In genomic region chr7:87147500-87147899, GRCh38 we compare ENCODE assay signal across 1 cellular context.
TF ChIP-seq lines count a peak whose summit lies in the region.

No MANE protein-coding gene starts in this region.

TF ChIP-seq in HepG2, 621 proteins besides CTCF, POLR2A, EP300 and RAD21:
- TF ChIP-seq ZNF329 (CRISPR knock-in tag; IDR thresholded peaks at IDR 0.05; ENCODE audit: low read depth) (no peak), KAT2B (IDR thresholded peaks at IDR 0.05; ENCODE audit: borderline replicate concordance, low read depth, low read length) (no peak), PHF5A (CRISPR knock-in tag; IDR thresholded peaks at IDR 0.05; ENCODE audit: low read depth, unreplicated experiment) (no peak), SMC3 (IDR thresholded peaks at IDR 0.05; ENCODE audit: low read length) (no peak), MXI1 (IDR thresholded peaks at IDR 0.05; ENCODE audit: borderline replicate concordance, low read depth, low read length) (no peak), TCF12 (IDR thresholded peaks at IDR 0.05) (no peak), TCF12 (CRISPR knock-in tag; IDR thresholded peaks at IDR 0.05) (no peak), FIP1L1 (IDR thresholded peaks at IDR 0.05; ENCODE audit: borderline replicate concordance, insufficient read depth, low read depth, low read length) (no peak), PRDM4 (CRISPR knock-in tag; IDR thresholded peaks at IDR 0.05; ENCODE audit: borderline replicate concordance) (no peak), PRDM10 (CRISPR knock-in tag; IDR thresholded peaks at IDR 0.05; ENCODE audit: low read depth) (no peak), HNF1B (CRISPR knock-in tag; IDR thresholded peaks at IDR 0.05) (no peak), RCOR2 (CRISPR knock-in tag; IDR thresholded peaks at IDR 0.05) (no peak), HOMEZ (CRISPR knock-in tag; IDR thresholded peaks at IDR 0.05; ENCODE audit: low read depth) (no peak), ZSCAN20 (CRISPR knock-in tag; IDR thresholded peaks at IDR 0.05; ENCODE audit: borderline replicate concordance) (no peak), GATA4 (IDR thresholded peaks at IDR 0.05; ENCODE audit: borderline replicate concordance, low read depth) (no peak), CREM (IDR thresholded peaks at IDR 0.05) (no peak), CREM (CRISPR knock-in tag; IDR thresholded peaks at IDR 0.05) (no peak)
